ENCODE assay signal across 9 cellular contexts in the genomic region with DNA sequence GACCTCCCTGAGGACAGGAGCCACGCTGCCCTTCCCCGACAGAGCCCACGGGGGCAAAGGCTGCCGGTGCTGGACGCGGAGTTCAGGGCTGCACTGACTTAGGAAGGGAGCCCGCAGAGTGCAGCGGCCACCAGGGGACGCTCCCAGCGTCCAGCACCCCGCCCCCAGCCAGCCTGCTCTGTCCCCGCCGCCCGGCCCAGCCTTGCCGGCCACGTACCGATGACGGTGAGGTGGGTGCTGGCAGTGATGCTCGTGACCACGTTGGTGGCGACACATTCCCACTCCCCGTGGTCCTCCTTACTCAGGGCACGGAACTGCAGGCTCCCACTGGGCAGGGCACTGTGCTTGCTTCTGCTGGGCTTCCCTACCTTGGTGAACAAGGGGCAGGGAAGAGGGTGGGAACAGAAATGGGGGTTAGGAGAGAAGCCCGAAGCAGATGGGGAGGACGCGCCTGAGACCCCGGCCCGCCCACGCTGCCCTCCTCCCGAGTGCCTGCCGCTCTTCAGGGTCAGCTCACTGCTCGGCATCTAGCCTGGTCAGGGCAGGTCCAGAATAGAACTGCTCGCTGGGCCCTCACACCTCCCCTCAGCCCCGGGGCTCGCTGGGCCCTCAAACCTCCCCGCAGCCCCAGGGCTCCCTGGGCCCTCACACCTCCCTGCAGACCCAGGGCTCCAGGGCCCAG. TPM values are rescaled to one million over a fixed set of nuclear protein-coding genes. Genes with fewer than 3 reads are reported as not detected.
DNase-seq lines count a peak whose midpoint lies in the region; ATAC-seq, FAIRE-seq and TF ChIP-seq lines count a peak whose summit lies in the region.
"Had no signal": no experiment of that assay in that cellular context is flagged by ENCODE, and none has a peak within 500 bp of the region (broad histone marks: within the 10 kb centered on the region; RNA-seq: fewer than 3 reads in every experiment).

No MANE protein-coding gene starts in this region.

- no peak overlapping the region for H2BK15ac ChIP-seq in neuronal stem cell (ENCODE audit: low read length)

- H3K4me2 ChIP-seq in neuronal stem cell (ENCODE audit: insufficient read depth, low read length, poor library complexity, severe bottlenecking) = no peak overlapping the region

- no peak overlapping the region for H2BK12ac ChIP-seq in neuronal stem cell (ENCODE audit: low read length)

- H3K27me3 ChIP-seq in esophagus muscularis mucosa (peaks cover 0 to 4% (median 0%) of the 10 kb centered on the region in 4 donors), neuronal stem cell (ENCODE audit: control insufficient read depth in 3 of 3, insufficient read depth in 3 of 3, low read depth in 1 of 3, low read length in 3 of 3) (no peaks in the 10 kb centered on the region)

- TF ChIP-seq CTCF in LNCAP (IDR thresholded peaks at IDR 0.05) (peak; percentile 21; the same call in 1 of the 2 replicates), esophagus muscularis mucosa (IDR thresholded peaks at IDR 0.05) (peak; percentile 53 to 80 (median 55))

- H3K18ac ChIP-seq in neuronal stem cell (ENCODE audit: low read length) = peak overlapping the region; percentile 77

- peak overlapping the region; percentile 67 to 77 (median 70) for H3K27ac ChIP-seq in esophagus muscularis mucosa (replicated peaks in 1 of 4)
- no peak overlapping the region for H3K27ac ChIP-seq in neuronal stem cell (replicated peaks; ENCODE audit: low read length)

- intact Hi-C loops in esophagus muscularis mucosa (cut with DNase I) = no loop called here

- H3K79me1 ChIP-seq in neuronal stem cell (ENCODE audit: low read depth, low read length) = no peaks in the 10 kb centered on the region

- no peak overlapping the region for H3K4ac ChIP-seq in neuronal stem cell (ENCODE audit: low read length)

- DNase-seq in Daoy (ENCODE audit: low read depth) (peak; percentile 58), esophagus muscularis mucosa (ENCODE audit: extremely low spot score) (no peak), neuronal stem cell (ENCODE audit: low spot score) (no peak), SKM-1 treated with dmso at 0.1 percent for 144 hours (lab: John Stamatoyannopoulos, UW; ENCODE audit: unreplicated experiment) (no peak), GM12892 (ENCODE audit: insufficient read length) (no peak)
- no peak for DNase-seq in NK-92 treated with Interleukin-12 subunit alpha and Interleukin-12 subunit beta, amount 100 ng/mL, for 24 hours (lab: John Stamatoyannopoulos, UW)
- DNase-seq: activated gamma-delta T cell treated with Interleukin-2 at 50 U/mL for 16 hours had no signal

- no peak overlapping the region for H2AFZ ChIP-seq in neuronal stem cell (ENCODE audit: low read length)

- H2AK5ac ChIP-seq in neuronal stem cell (ENCODE audit: low read depth, low read length) = peak overlapping the region; percentile 88

- TF ChIP-seq POLR2A in esophagus muscularis mucosa (IDR thresholded peaks at IDR 0.05; ENCODE audit: low read depth) (no peak), GM12892 (IDR thresholded peaks at IDR 0.05; ENCODE audit: low read depth, low read length) (no peak)

- no peak overlapping the region for H2BK120ac ChIP-seq in neuronal stem cell (ENCODE audit: low read depth, low read length)

- H3K9me3 ChIP-seq in esophagus muscularis mucosa (no peaks in the 10 kb centered on the region), neuronal stem cell (replicated peaks in 1 of 2; ENCODE audit: control insufficient read depth in 2 of 2, insufficient read depth in 1 of 2, low read depth in 1 of 2, low read length in 2 of 2) (no peaks in the 10 kb centered on the region)

- peak overlapping the region; percentile 86 for H4K8ac ChIP-seq in neuronal stem cell (ENCODE audit: low read depth, low read length)

- peak overlapping the region; percentile 25 for H3K9ac ChIP-seq in neuronal stem cell (ENCODE audit: low read depth, low read length, poor library complexity)

- peak overlapping the region; percentile 31 for H2BK5ac ChIP-seq in neuronal stem cell (ENCODE audit: low read length)

- peaks cover 14 to 62% (median 54%) of the 10 kb centered on the region in 4 donors for H3K36me3 ChIP-seq in esophagus muscularis mucosa
- peaks cover 3 to 11% of the 10 kb centered on the region in 2 donors for H3K36me3 ChIP-seq in neuronal stem cell (replicated peaks in 1 of 2; ENCODE audit: control insufficient read depth in 2 of 2, insufficient read depth in 2 of 2, low read length in 2 of 2)

- H3K14ac ChIP-seq in neuronal stem cell (ENCODE audit: low read length) = no peak overlapping the region

- H3K4me3 ChIP-seq in esophagus muscularis mucosa (no peak overlapping the region), neuronal stem cell (ENCODE audit: low read length in 2 of 2) (no peak overlapping the region)

- no peak overlapping the region for H4K91ac ChIP-seq in neuronal stem cell (ENCODE audit: low read depth, low read length, poor library complexity)

- peak overlapping the region; percentile 87 for H3K23ac ChIP-seq in neuronal stem cell (ENCODE audit: low read depth, low read length, poor library complexity)

- 80% methylated on average over 12 of the region's 36 CpGs for WGBS in esophagus muscularis mucosa
- WGBS in neuronal stem cell (ENCODE audit: extremely low coverage in 2 of 2, insufficient read length in 2 of 2, insufficient replicate concordance in 1 of 2), 2 donors = no CpG with 5 or more reads among the region's 36 CpGs

- no peak for FAIRE-seq in GM12892 (lab: Jason Lieb, UNC)

- ATAC-seq in GM19467 (IDR thresholded peaks at IDR 0.05; ENCODE audit: unreplicated experiment) = no peak

- TF ChIP-seq EP300 in esophagus muscularis mucosa (IDR thresholded peaks at IDR 0.05) = peak; percentile 33

- H3K4me1 ChIP-seq in esophagus muscularis mucosa (peaks cover 34 to 76% (median 69%) of the 10 kb centered on the region in 4 donors), neuronal stem cell (ENCODE audit: control insufficient read depth in 2 of 2, insufficient read depth in 1 of 2, low read depth in 1 of 2, low read length in 2 of 2) (peaks cover 11 to 15% of the 10 kb centered on the region in 2 donors)

RNA-seq across cellular contexts. Expression of gene IGSF9B, which starts 25.9 kb away (rescaled TPM):
- total RNA-seq in Daoy (2014; rRNA removed; shearing (Covaris generic)) = 1.0 and 1.3 TPM in 2 replicates
- 100 to 1,000 TPM in 1 of 4 donors, 10 to 100 TPM in 3; 21.7 to 130 (median 58.6) TPM for total RNA-seq in esophagus muscularis mucosa
- polyA plus RNA-seq in neuronal stem cell (2013, experiment 1 of 2) = 3.9 TPM
- 3.8 TPM for polyA plus RNA-seq in neuronal stem cell (2013, experiment 2 of 2)
- polyA plus RNA-seq in GM12892 (2012; ENCODE audit: missing spikeins) = 3.8 TPM
